In the genomic region with DNA sequence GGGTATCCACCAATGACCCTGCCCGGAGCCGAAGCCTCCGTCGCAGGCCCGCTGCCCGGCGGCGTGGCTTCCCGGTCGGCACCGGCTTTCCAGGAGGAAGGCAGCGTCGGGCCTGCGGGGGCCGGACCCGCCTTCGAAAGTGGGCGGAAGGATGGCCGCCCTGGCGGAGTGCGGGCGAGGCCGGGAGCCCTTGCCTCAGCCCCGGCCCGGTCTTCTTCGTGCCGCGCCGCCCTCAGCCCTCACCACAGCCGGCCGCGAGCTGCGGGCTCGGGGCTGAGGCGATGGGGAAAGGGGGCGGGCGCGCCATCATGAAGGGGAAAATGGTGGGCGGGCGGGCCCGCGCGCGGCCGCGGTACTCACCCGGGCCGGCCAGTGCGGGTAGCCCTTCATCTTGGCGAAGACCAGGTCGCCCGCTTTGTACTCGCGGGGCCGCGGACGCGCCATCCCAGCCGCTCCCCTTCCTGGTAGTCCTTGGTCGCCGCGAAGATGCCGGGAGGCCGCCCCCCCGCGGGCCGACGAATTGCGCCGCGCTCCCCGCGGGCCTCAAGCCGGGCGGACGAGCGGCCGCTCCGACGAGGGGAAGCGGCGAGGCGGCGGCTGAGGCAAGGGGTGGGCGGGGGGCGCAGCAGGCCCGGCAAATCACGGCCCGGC, we compare ENCODE assay signal across 1 cellular context.
TF ChIP-seq lines count a peak whose summit lies in the region.

No MANE protein-coding gene starts in this region.

TF ChIP-seq in K562, 482 proteins besides CTCF, POLR2A, EP300 and RAD21 (continued from another document):
- TF ChIP-seq, protein P1, sequence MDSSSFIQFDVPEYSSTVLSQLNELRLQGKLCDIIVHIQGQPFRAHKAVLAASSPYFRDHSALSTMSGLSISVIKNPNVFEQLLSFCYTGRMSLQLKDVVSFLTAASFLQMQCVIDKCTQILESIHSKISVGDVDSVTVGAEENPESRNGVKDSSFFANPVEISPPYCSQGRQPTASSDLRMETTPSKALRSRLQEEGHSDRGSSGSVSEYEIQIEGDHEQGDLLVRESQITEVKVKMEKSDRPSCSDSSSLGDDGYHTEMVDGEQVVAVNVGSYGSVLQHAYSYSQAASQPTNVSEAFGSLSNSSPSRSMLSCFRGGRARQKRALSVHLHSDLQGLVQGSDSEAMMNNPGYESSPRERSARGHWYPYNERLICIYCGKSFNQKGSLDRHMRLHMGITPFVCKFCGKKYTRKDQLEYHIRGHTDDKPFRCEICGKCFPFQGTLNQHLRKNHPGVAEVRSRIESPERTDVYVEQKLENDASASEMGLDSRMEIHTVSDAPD (CRISPR knock-in tag; IDR thresholded peaks at IDR 0.05), result no peak
- TF ChIP-seq E2F3 (CRISPR knock-in tag; IDR thresholded peaks at IDR 0.05) (0 out of 2 replicates have a peak, but pooled peaks have one; percentile 62), ZNF707 (CRISPR knock-in tag; conservative IDR thresholded peaks at IDR 0.05) (no peak), BRD9 (IDR thresholded peaks at IDR 0.05; ENCODE audit: low read depth, partially characterized antibody) (no peak), JUN (IDR thresholded peaks at IDR 0.05; ENCODE audit: borderline replicate concordance, low read depth, low read length) (no peak), JUN (CRISPR knock-in tag; IDR thresholded peaks at IDR 0.05; ENCODE audit: borderline replicate concordance) (0 out of 2 replicates have a peak, but pooled peaks have one; percentile 12), SIN3B (IDR thresholded peaks at IDR 0.05; ENCODE audit: low read depth) (0 out of 2 replicates have a peak, but pooled peaks have one; percentile 20), BRCA1 (IDR thresholded peaks at IDR 0.05) (no peak), BRCA1 (CRISPR knock-in tag; IDR thresholded peaks at IDR 0.05) (no peak), MYNN (IDR thresholded peaks at IDR 0.05) (no peak), MYNN (CRISPR knock-in tag; IDR thresholded peaks at IDR 0.05) (no peak), SIN3A (IDR thresholded peaks at IDR 0.05; ENCODE audit: borderline replicate concordance in 2 of 2, control insufficient read depth in 1 of 2, low read depth in 2 of 2, low read length in 2 of 2) (0 out of 4 replicates have a peak, but pooled peaks have one; percentile 15 to 38), ZNF778 (CRISPR knock-in tag; IDR thresholded peaks at IDR 0.05) (no peak), RUNX1 (IDR thresholded peaks at IDR 0.05; ENCODE audit: low read depth) (no peak), ZBTB1 (CRISPR knock-in tag; IDR thresholded peaks at IDR 0.05; ENCODE audit: borderline replicate concordance, low read depth) (peak; percentile 65), MAZ (CRISPR knock-in tag; conservative IDR thresholded peaks at IDR 0.05 in 1 of 2, IDR thresholded peaks at IDR 0.05 in 1 of 2) (peak in 1 of 2 experiments; percentile 63; a peak in 2 of 4 replicates), RBM39 (optimal IDR thresholded peaks at IDR 0.05; ENCODE audit: low read depth, low read length) (no peak), ZFX (CRISPR knock-in tag; IDR thresholded peaks at IDR 0.05) (peak; percentile 92), L3MBTL2 (IDR thresholded peaks at IDR 0.05) (peak; percentile 43), ZNF253 (CRISPR knock-in tag; conservative IDR thresholded peaks at IDR 0.05) (no peak), ZNF561 (CRISPR knock-in tag; conservative IDR thresholded peaks at IDR 0.05) (no peak), TCF3 (CRISPR knock-in tag; IDR thresholded peaks at IDR 0.05) (no peak), TAF1 (IDR thresholded peaks at IDR 0.05; ENCODE audit: control insufficient read depth, extremely low read depth, insufficient read depth, low read length, severe bottlenecking) (peak; percentile 31), DIDO1 (tag; IDR thresholded peaks at IDR 0.05; ENCODE audit: low read depth) (no peak)
- TF ChIP-seq, protein P2, sequence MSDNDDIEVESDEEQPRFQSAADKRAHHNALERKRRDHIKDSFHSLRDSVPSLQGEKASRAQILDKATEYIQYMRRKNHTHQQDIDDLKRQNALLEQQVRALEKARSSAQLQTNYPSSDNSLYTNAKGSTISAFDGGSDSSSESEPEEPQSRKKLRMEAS (CRISPR knock-in tag; IDR thresholded peaks at IDR 0.05), result 0 out of 2 replicates have a peak, but pooled peaks have one; percentile 13
- TF ChIP-seq, protein P3, sequence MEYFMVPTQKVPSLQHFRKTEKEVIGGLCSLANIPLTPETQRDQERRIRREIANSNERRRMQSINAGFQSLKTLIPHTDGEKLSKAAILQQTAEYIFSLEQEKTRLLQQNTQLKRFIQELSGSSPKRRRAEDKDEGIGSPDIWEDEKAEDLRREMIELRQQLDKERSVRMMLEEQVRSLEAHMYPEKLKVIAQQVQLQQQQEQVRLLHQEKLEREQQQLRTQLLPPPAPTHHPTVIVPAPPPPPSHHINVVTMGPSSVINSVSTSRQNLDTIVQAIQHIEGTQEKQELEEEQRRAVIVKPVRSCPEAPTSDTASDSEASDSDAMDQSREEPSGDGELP (CRISPR knock-in tag; IDR thresholded peaks at IDR 0.05; ENCODE audit: borderline replicate concordance), result peak; percentile 48
- TF ChIP-seq, protein P4, sequence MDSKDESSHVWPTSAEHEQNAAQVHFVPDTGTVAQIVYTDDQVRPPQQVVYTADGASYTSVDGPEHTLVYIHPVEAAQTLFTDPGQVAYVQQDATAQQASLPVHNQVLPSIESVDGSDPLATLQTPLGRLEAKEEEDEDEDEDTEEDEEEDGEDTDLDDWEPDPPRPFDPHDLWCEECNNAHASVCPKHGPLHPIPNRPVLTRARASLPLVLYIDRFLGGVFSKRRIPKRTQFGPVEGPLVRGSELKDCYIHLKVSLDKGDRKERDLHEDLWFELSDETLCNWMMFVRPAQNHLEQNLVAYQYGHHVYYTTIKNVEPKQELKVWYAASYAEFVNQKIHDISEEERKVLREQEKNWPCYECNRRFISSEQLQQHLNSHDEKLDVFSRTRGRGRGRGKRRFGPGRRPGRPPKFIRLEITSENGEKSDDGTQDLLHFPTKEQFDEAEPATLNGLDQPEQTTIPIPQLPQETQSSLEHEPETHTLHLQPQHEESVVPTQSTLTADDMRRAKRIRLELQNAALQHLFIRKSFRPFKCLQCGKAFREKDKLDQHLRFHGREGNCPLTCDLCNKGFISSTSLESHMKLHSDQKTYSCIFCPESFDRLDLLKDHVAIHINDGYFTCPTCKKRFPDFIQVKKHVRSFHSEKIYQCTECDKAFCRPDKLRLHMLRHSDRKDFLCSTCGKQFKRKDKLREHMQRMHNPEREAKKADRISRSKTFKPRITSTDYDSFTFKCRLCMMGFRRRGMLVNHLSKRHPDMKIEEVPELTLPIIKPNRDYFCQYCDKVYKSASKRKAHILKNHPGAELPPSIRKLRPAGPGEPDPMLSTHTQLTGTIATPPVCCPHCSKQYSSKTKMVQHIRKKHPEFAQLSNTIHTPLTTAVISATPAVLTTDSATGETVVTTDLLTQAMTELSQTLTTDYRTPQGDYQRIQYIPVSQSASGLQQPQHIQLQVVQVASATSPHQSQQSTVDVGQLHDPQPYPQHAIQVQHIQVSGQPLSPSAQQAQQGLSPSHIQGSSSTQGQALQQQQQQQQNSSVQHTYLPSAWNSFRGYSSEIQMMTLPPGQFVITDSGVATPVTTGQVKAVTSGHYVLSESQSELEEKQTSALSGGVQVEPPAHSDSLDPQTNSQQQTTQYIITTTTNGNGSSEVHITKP (IDR thresholded peaks at IDR 0.05; ENCODE audit: partially characterized antibody), result peak; percentile 52
- TF ChIP-seq, protein P5, sequence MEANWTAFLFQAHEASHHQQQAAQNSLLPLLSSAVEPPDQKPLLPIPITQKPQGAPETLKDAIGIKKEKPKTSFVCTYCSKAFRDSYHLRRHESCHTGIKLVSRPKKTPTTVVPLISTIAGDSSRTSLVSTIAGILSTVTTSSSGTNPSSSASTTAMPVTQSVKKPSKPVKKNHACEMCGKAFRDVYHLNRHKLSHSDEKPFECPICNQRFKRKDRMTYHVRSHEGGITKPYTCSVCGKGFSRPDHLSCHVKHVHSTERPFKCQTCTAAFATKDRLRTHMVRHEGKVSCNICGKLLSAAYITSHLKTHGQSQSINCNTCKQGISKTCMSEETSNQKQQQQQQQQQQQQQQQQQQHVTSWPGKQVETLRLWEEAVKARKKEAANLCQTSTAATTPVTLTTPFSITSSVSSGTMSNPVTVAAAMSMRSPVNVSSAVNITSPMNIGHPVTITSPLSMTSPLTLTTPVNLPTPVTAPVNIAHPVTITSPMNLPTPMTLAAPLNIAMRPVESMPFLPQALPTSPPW (CRISPR knock-in tag; IDR thresholded peaks at IDR 0.05), result peak; percentile 90; the same call in 1 of the 2 replicates
- TF ChIP-seq, protein P6, sequence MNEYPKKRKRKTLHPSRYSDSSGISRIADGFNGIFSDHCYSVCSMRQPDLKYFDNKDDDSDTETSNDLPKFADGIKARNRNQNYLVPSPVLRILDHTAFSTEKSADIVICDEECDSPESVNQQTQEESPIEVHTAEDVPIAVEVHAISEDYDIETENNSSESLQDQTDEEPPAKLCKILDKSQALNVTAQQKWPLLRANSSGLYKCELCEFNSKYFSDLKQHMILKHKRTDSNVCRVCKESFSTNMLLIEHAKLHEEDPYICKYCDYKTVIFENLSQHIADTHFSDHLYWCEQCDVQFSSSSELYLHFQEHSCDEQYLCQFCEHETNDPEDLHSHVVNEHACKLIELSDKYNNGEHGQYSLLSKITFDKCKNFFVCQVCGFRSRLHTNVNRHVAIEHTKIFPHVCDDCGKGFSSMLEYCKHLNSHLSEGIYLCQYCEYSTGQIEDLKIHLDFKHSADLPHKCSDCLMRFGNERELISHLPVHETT (CRISPR knock-in tag; conservative IDR thresholded peaks at IDR 0.05 in 1 of 2, IDR thresholded peaks at IDR 0.05 in 1 of 2), result no peak
